In the genomic region with DNA sequence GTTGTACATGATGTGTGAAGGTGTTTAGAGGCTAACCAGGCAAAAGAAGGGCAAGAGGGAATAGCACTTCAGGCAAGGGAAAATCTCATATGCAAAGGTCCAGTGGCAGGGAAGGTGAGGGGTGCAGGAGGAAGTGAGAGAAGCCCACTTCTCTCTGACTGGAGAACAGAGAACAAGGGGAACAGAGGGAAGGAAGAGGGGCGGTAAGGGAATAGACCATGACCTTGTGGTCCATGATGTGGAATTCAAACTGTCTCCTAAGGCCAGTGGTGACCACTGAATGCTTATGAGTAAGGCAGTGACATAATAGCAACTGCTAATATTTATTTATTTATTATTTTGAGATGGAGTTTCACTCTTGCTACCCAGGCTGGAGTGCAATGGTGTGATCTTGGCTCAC, we compare ENCODE assay signal across 2 cellular contexts.
TF ChIP-seq lines count a peak whose summit lies in the region.

No MANE protein-coding gene starts in this region.

TF ChIP-seq in H1, 55 proteins besides CTCF, POLR2A, EP300 and RAD21:
- TF ChIP-seq RNF2 (IDR thresholded peaks at IDR 0.05; ENCODE audit: borderline replicate concordance, low read depth, low read length, missing control alignments, poor library complexity, severe bottlenecking) (no peak), CTBP2 (IDR thresholded peaks at IDR 0.05; ENCODE audit: borderline replicate concordance, insufficient read depth, insufficient read length, low read length) (no peak), SAP30 (IDR thresholded peaks at IDR 0.05; ENCODE audit: insufficient read depth, insufficient replicate concordance, low read length) (no peak), SIX5 (IDR thresholded peaks at IDR 0.05; ENCODE audit: low read depth, low read length) (no peak), CHD7 (IDR thresholded peaks at IDR 0.05; ENCODE audit: insufficient replicate concordance, low read length) (no peak), YY1 (IDR thresholded peaks at IDR 0.05; ENCODE audit: low read depth, low read length) (no peak), BACH1 (IDR thresholded peaks at IDR 0.05; ENCODE audit: low read length) (no peak)

TF ChIP-seq in GM23338, 12 proteins besides CTCF, POLR2A, EP300 and RAD21:
- TF ChIP-seq ZNF114 (CRISPR knock-in tag; IDR thresholded peaks at IDR 0.05) = no peak
- no peak for TF ChIP-seq NANOG (IDR thresholded peaks at IDR 0.05; ENCODE audit: borderline replicate concordance)
- no peak for TF ChIP-seq STAT1 (IDR thresholded peaks at IDR 0.05; ENCODE audit: unreplicated experiment)
- TF ChIP-seq CREB1 (CRISPR knock-in tag; IDR thresholded peaks at IDR 0.05; ENCODE audit: low read depth) = no peak
- TF ChIP-seq EZH2 (IDR thresholded peaks at IDR 0.05; ENCODE audit: low read depth, unreplicated experiment) = no peak
- no peak for TF ChIP-seq EZH2phosphoT487 (IDR thresholded peaks at IDR 0.05; ENCODE audit: unreplicated experiment)
- TF ChIP-seq, protein P1, sequence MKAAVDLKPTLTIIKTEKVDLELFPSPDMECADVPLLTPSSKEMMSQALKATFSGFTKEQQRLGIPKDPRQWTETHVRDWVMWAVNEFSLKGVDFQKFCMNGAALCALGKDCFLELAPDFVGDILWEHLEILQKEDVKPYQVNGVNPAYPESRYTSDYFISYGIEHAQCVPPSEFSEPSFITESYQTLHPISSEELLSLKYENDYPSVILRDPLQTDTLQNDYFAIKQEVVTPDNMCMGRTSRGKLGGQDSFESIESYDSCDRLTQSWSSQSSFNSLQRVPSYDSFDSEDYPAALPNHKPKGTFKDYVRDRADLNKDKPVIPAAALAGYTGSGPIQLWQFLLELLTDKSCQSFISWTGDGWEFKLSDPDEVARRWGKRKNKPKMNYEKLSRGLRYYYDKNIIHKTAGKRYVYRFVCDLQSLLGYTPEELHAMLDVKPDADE (IDR thresholded peaks at IDR 0.05) = no peak
- no peak for TF ChIP-seq POLR2AphosphoS5 (IDR thresholded peaks at IDR 0.05; ENCODE audit: low read depth)
- no peak for TF ChIP-seq ZNF331 (CRISPR knock-in tag; IDR thresholded peaks at IDR 0.05; ENCODE audit: low read depth)
